In the genomic region with DNA sequence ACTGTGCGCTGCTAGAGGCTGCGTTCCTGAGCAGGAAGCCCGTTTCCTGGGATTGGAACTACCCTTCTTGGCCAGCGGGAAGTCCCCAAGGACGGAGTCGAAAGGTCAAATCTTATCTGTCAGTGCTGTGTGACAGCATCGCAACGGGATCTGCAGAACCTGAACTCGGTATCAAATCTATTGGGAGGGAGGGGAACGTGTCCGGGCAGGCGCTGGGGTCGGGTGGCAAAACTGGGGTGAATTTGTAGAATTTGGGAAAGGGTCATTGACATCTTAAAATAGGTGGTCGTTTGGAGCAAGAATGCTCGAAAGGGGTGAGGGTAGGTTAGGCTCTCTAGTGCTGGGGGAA, we compare ENCODE assay signal across 8 cellular contexts. TPM values are rescaled to one million over a fixed set of nuclear protein-coding genes. Genes with fewer than 3 reads are reported as not detected.
A peak's percentile ranks its signal among the peaks of the same experiment; 100 is the strongest.
DNase-seq lines count a peak whose midpoint lies in the region; ATAC-seq and TF ChIP-seq lines count a peak whose summit lies in the region.

No MANE protein-coding gene starts in this region.

- peaks cover 28 to 35% (median 30%) of the 10 kb centered on the region in 3 donors for H3K4me1 Mint-ChIP-seq in naive B cell

- H3K36me3 Mint-ChIP-seq in naive B cell: peaks cover 0 to 8% of the 10 kb centered on the region in 2 donors

- peak overlapping the region; percentile 83 for H3K4me3 ChIP-seq in AG10803 (ENCODE audit: low read length)

- H3K27me3 ChIP-seq in foreskin keratinocyte: no peaks in the 10 kb centered on the region

- peaks cover 0 to 6% (median 0%) of the 10 kb centered on the region in 3 donors for H3K27me3 Mint-ChIP-seq in naive B cell

- peak overlapping the region; percentile 77 to 99 (median 98) for H3K27ac Mint-ChIP-seq in naive B cell

- no peaks in the 10 kb centered on the region for H3K9me3 Mint-ChIP-seq in naive B cell

- peaks cover 24% of the 10 kb centered on the region for H3K4me1 ChIP-seq in foreskin keratinocyte

- H3K4me3 Mint-ChIP-seq in naive B cell: peak overlapping the region; percentile 95 to 100 (median 100)

- no peak for DNase-seq in AG10803 (ENCODE audit: low read depth)
- peak in 2 of 61 donors; percentile 44 to 65 for DNase-seq in caudate nucleus (lab: John Stamatoyannopoulos, UW)
- DNase-seq in naive B cell: no peak
- no peak for DNase-seq in foreskin keratinocyte
- DNase-seq in GOT3 (lab: John Stamatoyannopoulos, UW): no peak
- no peak for DNase-seq in NCI-H1417 (lab: John Stamatoyannopoulos, UW)
- no peak for DNase-seq in hepatic stellate cell (ENCODE audit: low spot score)

- ATAC-seq in HG03354 (IDR thresholded peaks at IDR 0.05; ENCODE audit: poor library complexity, severe bottlenecking, unreplicated experiment) (peak; percentile 0), naive B cell (ENCODE audit: low read depth in 2 of 2) (no peak), foreskin keratinocyte (no peak)

- H3K27ac ChIP-seq in caudate nucleus (ENCODE audit: low read depth, low read length) (peak overlapping the region; percentile 69), foreskin keratinocyte (no peak overlapping the region)

- TF ChIP-seq CTCF in AG10803 (conservative IDR thresholded peaks at IDR 0.05; ENCODE audit: low read length) (no peak), foreskin keratinocyte (conservative IDR thresholded peaks at IDR 0.05) (no peak)

RNA-seq across cellular contexts. Expression of gene ARPC5, which starts 0.7 kb away (rescaled TPM):
- polyA plus RNA-seq in naive B cell (ENCODE audit: low read depth in 6 of 6) (100 to 1,000 TPM; 286 to 573 (median 376) TPM), foreskin keratinocyte (107 and 137 TPM in 2 replicates)
- 187 and 212 TPM in 2 replicates for total RNA-seq in foreskin keratinocyte

RNA-seq across cellular contexts. Expression of gene APOBEC4, which starts 16.8 kb away (rescaled TPM):
- polyA plus RNA-seq in naive B cell (ENCODE audit: low read depth in 6 of 6) (not detected), foreskin keratinocyte (not detected in 2 replicates)
- not detected in 2 replicates for total RNA-seq in foreskin keratinocyte

RNA-seq across cellular contexts. Expression of gene NCF2, which starts 46.0 kb away (rescaled TPM):
- polyA plus RNA-seq in naive B cell (ENCODE audit: low read depth in 6 of 6) (10 to 100 TPM in 1 of 6 donors, 1 to 10 TPM in 4, not detected in 1; 5.6 to 11.0 (median 6.3) TPM), foreskin keratinocyte (1.7 and 3.5 TPM in 2 replicates)
- total RNA-seq in foreskin keratinocyte: 2.3 and 4.7 TPM in 2 replicates
